In the genomic region with DNA sequence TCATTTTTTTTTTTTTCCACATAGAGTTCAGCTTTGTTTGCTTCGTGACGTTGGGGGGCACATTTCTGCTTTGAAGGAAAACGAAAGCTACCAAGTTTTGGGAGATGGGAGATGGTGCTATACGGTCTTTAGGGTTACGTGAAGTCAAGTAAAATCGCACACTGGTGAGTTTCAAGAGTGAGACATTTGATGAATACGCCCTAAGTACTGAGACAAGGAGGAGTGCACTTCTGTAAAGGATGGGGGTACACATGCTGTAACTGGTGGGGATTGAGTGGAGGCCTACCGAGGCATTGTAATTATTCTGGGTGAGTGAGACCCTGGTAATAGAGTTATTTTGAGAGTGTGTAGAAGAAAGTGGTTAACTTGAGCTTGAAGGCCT, we compare ENCODE assay signal across 8 cellular contexts. TPM values are rescaled to one million over a fixed set of nuclear protein-coding genes. Genes with fewer than 3 reads are reported as not detected.
A peak's percentile ranks its signal among the peaks of the same experiment; 100 is the strongest.
DNase-seq lines count a peak whose midpoint lies in the region; ATAC-seq, FAIRE-seq and TF ChIP-seq lines count a peak whose summit lies in the region.

No MANE protein-coding gene starts in this region.

- peak overlapping the region; percentile 66; the same call in 1 of the 3 replicates for H2BK15ac ChIP-seq in IMR-90 (ENCODE audit: low read depth, low read length)

- H3K4me3 ChIP-seq in BLaER1 (peak overlapping the region; percentile 72), IMR-90 (ENCODE audit: insufficient read depth, low read depth, low read length) (peak overlapping the region; percentile 58), astrocyte of the spinal cord (ENCODE audit: low read depth, low read length) (peak overlapping the region; percentile 53), kidney (ENCODE audit: low read length in 2 of 2) (peak overlapping the region; percentile 81 to 98)

- no peak for FAIRE-seq in kidney (lab: Jason Lieb, UNC)

- POLR2A ChIA-PET in IMR-90 (lab: Charles Lee; ENCODE audit: unreplicated experiment), result interaction anchor here (0.6 to 1.4 kb wide), 4 partner anchors 12 to 237 kb away, joined by 3 to 5 read pairs (median 3); no protein-coding TSS in a partner anchor

- H2AK9ac ChIP-seq in IMR-90 (replicated peaks; ENCODE audit: low read depth, low read length, poor library complexity), result peak overlapping the region; percentile 38

- DNase-seq in IMR-90 (peak; percentile 12), astrocyte of the spinal cord (ENCODE audit: low read depth, low spot score) (peak; percentile 45), kidney (no peak), stromal cell of bone marrow (ENCODE audit: low read depth) (peak; percentile 8), NCI-H345 (lab: John Stamatoyannopoulos, UW) (no peak), inferior parietal cortex (ENCODE audit: extremely low spot score) (no peak), islet precursor cell (no peak)

- dilution Hi-C loops in IMR-90 (cut with HindIII; ENCODE audit: low sequenced_read_pairs, unreplicated experiment), result no loop called here

- H4K5ac ChIP-seq in IMR-90 (ENCODE audit: low read depth, low read length), result peak overlapping the region; percentile 26

- no peaks in the 10 kb centered on the region for H3K9me1 ChIP-seq in IMR-90 (ENCODE audit: insufficient read depth, low read length)

- peak overlapping the region; percentile 86 for H3K4ac ChIP-seq in IMR-90 (ENCODE audit: low read depth, low read length)

- 0 out of 2 replicates have a peak overlapping the region, but pooled peaks have one; percentile 0 for H2BK20ac ChIP-seq in IMR-90 (ENCODE audit: low read depth, low read length)

- H3K27me3 ChIP-seq in BLaER1 (peaks cover 43% of the 10 kb centered on the region), IMR-90 (ENCODE audit: control insufficient read depth, insufficient read depth, low read length) (no peaks in the 10 kb centered on the region)

- peak overlapping the region; percentile 60 for H2BK120ac ChIP-seq in IMR-90 (ENCODE audit: low read depth, low read length)

- peak; percentile 48 for ATAC-seq in IMR-90 (ENCODE audit: low read depth)

- peak overlapping the region; percentile 92 for H2AFZ ChIP-seq in IMR-90 (replicated peaks; ENCODE audit: low read length, poor library complexity)

- H3K9me3 ChIP-seq in BLaER1 (peaks cover 5% of the 10 kb centered on the region; the same call in 1 of the 2 replicates), IMR-90 (ENCODE audit: control insufficient read depth, insufficient read depth, low read length) (no peaks in the 10 kb centered on the region), kidney (ENCODE audit: control insufficient read depth in 1 of 2, low read length in 2 of 2) (no peaks in the 10 kb centered on the region)

- peak overlapping the region; percentile 85; the same call in 1 of the 2 replicates for H3K56ac ChIP-seq in IMR-90 (ENCODE audit: extremely low read depth, insufficient read depth, low read length)

- H3K27ac ChIP-seq in BLaER1 (peak overlapping the region; percentile 74), IMR-90 (ENCODE audit: insufficient read depth, low read length) (peak overlapping the region; percentile 98), kidney (ENCODE audit: low read depth in 2 of 2, low read length in 2 of 2) (peak overlapping the region; percentile 71 to 75)

- peak overlapping the region; percentile 11; the same call in 1 of the 2 replicates for H2AK5ac ChIP-seq in IMR-90 (ENCODE audit: low read depth, low read length)

- TF ChIP-seq CTCF in IMR-90 (conservative IDR thresholded peaks at IDR 0.05; ENCODE audit: low read depth, low read length) (no peak), astrocyte of the spinal cord (IDR thresholded peaks at IDR 0.05; ENCODE audit: low read depth, low read length) (no peak), kidney (IDR thresholded peaks at IDR 0.05; ENCODE audit: borderline replicate concordance, extremely low read depth, insufficient read depth) (no peak)

- 29% methylated on average over 4 of the region's 8 CpGs; no CpG with 5 or more reads in 1 of the 2 experiments for whole genome bisulfite sequencing in IMR-90 (ENCODE audit: extremely low coverage in 2 of 2, insufficient read length in 1 of 2), 2 experiments

- BruUV-seq in IMR-90 (replicated peaks; lab: Mats Ljungman, UMichigan), result TSS peak; percentile 49

- H3K23ac ChIP-seq in IMR-90 (ENCODE audit: low read depth, low read length), result peak overlapping the region; percentile 91

- intact Hi-C loops in IMR-90 (cut with micrococcal nuclease), result loop anchor here (1.0 kb wide), 1 partner anchor 57 kb away; no protein-coding TSS in a partner anchor
- intact Hi-C loops in kidney (cut with DNase I), result no loop called here

- CTCF ChIA-PET in IMR-90 (lab: Yijun Ruan, JAX), result interaction anchor here (0.7 to 1.4 kb wide), 6 partner anchors 10 to 395 kb away, joined by 3 to 12 read pairs (median 3); no protein-coding TSS in a partner anchor

- no peaks in the 10 kb centered on the region for H3K36me3 ChIP-seq in BLaER1
- no peaks in the 10 kb centered on the region for H3K36me3 ChIP-seq in IMR-90 (ENCODE audit: control insufficient read depth, insufficient read depth, low read length)
- H3K36me3 ChIP-seq in kidney (ENCODE audit: control insufficient read depth in 1 of 2, insufficient read depth in 2 of 2, low read length in 2 of 2), result no peaks in the 10 kb centered on the region

- no peak for TF ChIP-seq POLR2A in IMR-90 (IDR thresholded peaks at IDR 0.05; ENCODE audit: low read depth, low read length)

- peak overlapping the region; percentile 93 for H2BK5ac ChIP-seq in IMR-90 (ENCODE audit: low read depth, low read length, poor library complexity, severe bottlenecking)

- H3K18ac ChIP-seq in IMR-90 (ENCODE audit: low read depth, low read length), result peak overlapping the region; percentile 62

- H4K20me1 ChIP-seq in BLaER1 (0 out of 2 replicates have a peak, but pooled peaks cover under 1% of the 10 kb centered on the region), IMR-90 (ENCODE audit: insufficient read depth, low read length) (no peaks in the 10 kb centered on the region)

- in situ Hi-C loops in IMR-90 (cut with MboI; ENCODE audit: low sequenced_read_pairs) (no loop called here), astrocyte of the spinal cord (cut with HindIII; ENCODE audit: low sequenced_read_pairs) (no loop called here)

- H3K4me1 ChIP-seq in BLaER1, result no peaks in the 10 kb centered on the region
- H3K4me1 ChIP-seq in IMR-90 (ENCODE audit: control insufficient read depth, insufficient read depth, low read length), result no peaks in the 10 kb centered on the region
- H3K4me1 ChIP-seq in kidney (ENCODE audit: control insufficient read depth in 1 of 2, insufficient read depth in 1 of 2, low read depth in 1 of 2, low read length in 2 of 2), result no peaks in the 10 kb centered on the region

- H3K4me2 ChIP-seq in BLaER1 (peak overlapping the region; percentile 72), IMR-90 (ENCODE audit: low read depth, low read length) (peak overlapping the region; percentile 93)

- no peak for TF ChIP-seq RAD21 in IMR-90 (IDR thresholded peaks at IDR 0.05; ENCODE audit: low read length)

- H3K79me1 ChIP-seq in IMR-90 (ENCODE audit: low read depth in 1 of 2, low read length in 2 of 2), result peaks cover 0 to 10% of the 10 kb centered on the region in 2 experiments

- peak overlapping the region; percentile 79 for H4K91ac ChIP-seq in IMR-90 (ENCODE audit: insufficient read depth, low read depth, low read length)

- peak overlapping the region; percentile 82 for H3K14ac ChIP-seq in IMR-90 (replicated peaks; ENCODE audit: low read depth, low read length)

- peak overlapping the region; percentile 67 to 92; a peak in 3 of 4 replicates for H4K8ac ChIP-seq in IMR-90 (ENCODE audit: low read depth in 2 of 2, low read length in 2 of 2)

- H3K9ac ChIP-seq in BLaER1 (peak overlapping the region; percentile 78), IMR-90 (ENCODE audit: low read depth, low read length) (peak overlapping the region; percentile 94), kidney (ENCODE audit: low read length in 2 of 2) (peak overlapping the region; percentile 82 to 96)

TF ChIP-seq in IMR-90, 13 proteins besides CTCF, POLR2A, EP300 and RAD21:
- no peak for TF ChIP-seq MAZ (IDR thresholded peaks at IDR 0.05; ENCODE audit: borderline replicate concordance, low read depth, low read length)
- no peak for TF ChIP-seq CEBPB (IDR thresholded peaks at IDR 0.05; ENCODE audit: low read depth, low read length)
- TF ChIP-seq SMC3 (IDR thresholded peaks at IDR 0.05; ENCODE audit: low read depth, low read length), result no peak
- TF ChIP-seq CHD1 (IDR thresholded peaks at IDR 0.05; ENCODE audit: low read depth, low read length), result no peak
- TF ChIP-seq, protein P1, sequence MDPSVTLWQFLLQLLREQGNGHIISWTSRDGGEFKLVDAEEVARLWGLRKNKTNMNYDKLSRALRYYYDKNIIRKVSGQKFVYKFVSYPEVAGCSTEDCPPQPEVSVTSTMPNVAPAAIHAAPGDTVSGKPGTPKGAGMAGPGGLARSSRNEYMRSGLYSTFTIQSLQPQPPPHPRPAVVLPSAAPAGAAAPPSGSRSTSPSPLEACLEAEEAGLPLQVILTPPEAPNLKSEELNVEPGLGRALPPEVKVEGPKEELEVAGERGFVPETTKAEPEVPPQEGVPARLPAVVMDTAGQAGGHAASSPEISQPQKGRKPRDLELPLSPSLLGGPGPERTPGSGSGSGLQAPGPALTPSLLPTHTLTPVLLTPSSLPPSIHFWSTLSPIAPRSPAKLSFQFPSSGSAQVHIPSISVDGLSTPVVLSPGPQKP (IDR thresholded peaks at IDR 0.05; ENCODE audit: borderline replicate concordance, low read depth, low read length), result no peak
- no peak for TF ChIP-seq NFE2L2 (IDR thresholded peaks at IDR 0.05; ENCODE audit: low read depth, low read length)
- TF ChIP-seq RFX5 (IDR thresholded peaks at IDR 0.05; ENCODE audit: low read depth, low read length), result no peak

RNA-seq across cellular contexts. Expression of gene SH3BGRL, which starts 0.5 kb away (rescaled TPM):
- total RNA-seq in IMR-90 (2012; rRNA removed) (50.7 and 53.0 TPM in 2 replicates), kidney (130 TPM)
- polyA plus RNA-seq in IMR-90 (2012; rRNA removed) (95.5 and 110 TPM in 2 replicates), kidney (ENCODE audit: insufficient read depth, low read depth, low replicate concordance) (114 TPM)
- 19.8 and 37.6 TPM in 2 replicates for polyA plus RNA-seq in IMR-90 (2012; cell fraction: cytosol; rRNA removed)
- polyA plus RNA-seq in IMR-90 (2012; cell fraction: nucleus; rRNA removed; ENCODE audit: low replicate concordance), result 2.4 and 28.1 TPM in 2 replicates

RNA-seq across cellular contexts. Expression of gene HMGN5, which starts 0.7 kb away (rescaled TPM):
- total RNA-seq in IMR-90 (2012; rRNA removed), result 0.72 and 0.83 TPM in 2 replicates
- 3.4 TPM in 2 replicates for polyA plus RNA-seq in IMR-90 (2012; rRNA removed)
- 0.63 and 1.1 TPM in 2 replicates for polyA plus RNA-seq in IMR-90 (2012; cell fraction: cytosol; rRNA removed)
- 0.10 and 1.1 TPM in 2 replicates for polyA plus RNA-seq in IMR-90 (2012; cell fraction: nucleus; rRNA removed; ENCODE audit: low replicate concordance)
- total RNA-seq in kidney, result 5.6 TPM
- 34.4 TPM for polyA plus RNA-seq in kidney (ENCODE audit: insufficient read depth, low read depth, low replicate concordance)

Comparison
In these comparisons a context has a peak if more than half of its experiments do, and no peak if none do; other contexts are left out.
1. DNase-seq: peak in IMR-90 (single experiment), astrocyte of the spinal cord (single experiment) and stromal cell of bone marrow (single experiment); none in kidney (single experiment), NCI-H345 (single experiment), inferior parietal cortex (single experiment) and islet precursor cell (single experiment).
2. Peak in every context shown above with its lines, with median percentiles within 50 percentile points of each other: H3K27ac ChIP-seq, H3K4me3 ChIP-seq and H3K9ac ChIP-seq.